ENCODE assay signal across 1 cellular context in genomic region chr12:72146495-72146894, GRCh38.
TF ChIP-seq lines count a peak whose summit lies in the region.

No MANE protein-coding gene starts in this region.

TF ChIP-seq in GM23338, 12 proteins besides CTCF, POLR2A, EP300 and RAD21:
- no peak for TF ChIP-seq ZNF462 (CRISPR knock-in tag; IDR thresholded peaks at IDR 0.05)
- TF ChIP-seq ZNF331 (CRISPR knock-in tag; IDR thresholded peaks at IDR 0.05; ENCODE audit: low read depth): no peak
- TF ChIP-seq POLR2AphosphoS5 (IDR thresholded peaks at IDR 0.05; ENCODE audit: low read depth): no peak
- TF ChIP-seq CREB1 (CRISPR knock-in tag; IDR thresholded peaks at IDR 0.05; ENCODE audit: low read depth): no peak
- no peak for TF ChIP-seq ETS1 (IDR thresholded peaks at IDR 0.05)
- no peak for TF ChIP-seq STAT1 (IDR thresholded peaks at IDR 0.05; ENCODE audit: unreplicated experiment)
- TF ChIP-seq JUNB (IDR thresholded peaks at IDR 0.05; ENCODE audit: unreplicated experiment): no peak
- no peak for TF ChIP-seq EZH2phosphoT487 (IDR thresholded peaks at IDR 0.05; ENCODE audit: unreplicated experiment)
